2 cellular contexts compared by ENCODE assay signal in the genomic region with DNA sequence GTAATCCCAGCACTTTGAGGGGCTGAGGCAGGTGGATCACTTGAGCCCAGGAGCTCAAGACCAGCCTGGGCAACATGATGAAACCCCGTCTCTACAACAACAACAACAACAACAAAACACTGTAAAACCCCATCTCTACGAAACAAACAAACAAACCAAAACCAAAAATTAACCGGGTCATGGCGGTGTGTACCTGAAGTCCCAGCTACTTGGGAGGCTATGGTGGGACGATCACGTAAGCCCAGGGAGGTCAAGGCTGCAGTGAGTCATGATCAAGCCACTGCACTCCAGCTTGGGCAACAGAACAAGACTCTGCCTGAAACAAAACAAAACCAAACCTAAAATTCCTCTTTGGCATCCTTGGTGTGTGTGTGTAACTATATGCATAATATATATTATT.
TF ChIP-seq lines count a peak whose summit lies in the region.

No MANE protein-coding gene starts in this region.

TF ChIP-seq in HEK293, 187 proteins besides CTCF, POLR2A, EP300 and RAD21:
- TF ChIP-seq GLIS1 (tag by site-specific recombination; IDR thresholded peaks at IDR 0.05) = peak; percentile 61
- no peak for TF ChIP-seq GFI1B (tag by site-specific recombination; IDR thresholded peaks at IDR 0.05)
- TF ChIP-seq, protein P1, sequence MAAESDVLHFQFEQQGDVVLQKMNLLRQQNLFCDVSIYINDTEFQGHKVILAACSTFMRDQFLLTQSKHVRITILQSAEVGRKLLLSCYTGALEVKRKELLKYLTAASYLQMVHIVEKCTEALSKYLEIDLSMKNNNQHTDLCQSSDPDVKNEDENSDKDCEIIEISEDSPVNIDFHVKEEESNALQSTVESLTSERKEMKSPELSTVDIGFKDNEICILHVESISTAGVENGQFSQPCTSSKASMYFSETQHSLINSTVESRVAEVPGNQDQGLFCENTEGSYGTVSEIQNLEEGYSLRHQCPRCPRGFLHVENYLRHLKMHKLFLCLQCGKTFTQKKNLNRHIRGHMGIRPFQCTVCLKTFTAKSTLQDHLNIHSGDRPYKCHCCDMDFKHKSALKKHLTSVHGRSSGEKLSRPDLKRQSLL (tag by site-specific recombination; IDR thresholded peaks at IDR 0.05) = no peak

TF ChIP-seq in H1, 55 proteins besides CTCF, POLR2A, EP300 and RAD21:
- TF ChIP-seq MAFK (IDR thresholded peaks at IDR 0.05; ENCODE audit: low read depth, low read length) = no peak
- TF ChIP-seq HDAC2 (IDR thresholded peaks at IDR 0.05; ENCODE audit: borderline replicate concordance in 1 of 2, low read depth in 2 of 2, low read length in 2 of 2) = no peak
- no peak for TF ChIP-seq CHD2 (IDR thresholded peaks at IDR 0.05; ENCODE audit: low read length)
- TF ChIP-seq SP1 (IDR thresholded peaks at IDR 0.05; ENCODE audit: low read depth, low read length) = no peak
- no peak for TF ChIP-seq PHF8 (conservative IDR thresholded peaks at IDR 0.05; ENCODE audit: low read depth, low read length)
- TF ChIP-seq TEAD4 (IDR thresholded peaks at IDR 0.05; ENCODE audit: low read depth, low read length) = no peak
- TF ChIP-seq POLR2AphosphoS5 (IDR thresholded peaks at IDR 0.05; ENCODE audit: low read depth, low read length) = no peak
- TF ChIP-seq, protein P2, sequence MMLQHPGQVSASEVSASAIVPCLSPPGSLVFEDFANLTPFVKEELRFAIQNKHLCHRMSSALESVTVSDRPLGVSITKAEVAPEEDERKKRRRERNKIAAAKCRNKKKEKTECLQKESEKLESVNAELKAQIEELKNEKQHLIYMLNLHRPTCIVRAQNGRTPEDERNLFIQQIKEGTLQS (IDR thresholded peaks at IDR 0.05; ENCODE audit: insufficient read depth, low read depth, low read length) = no peak
TF ChIP-seq in H1: peak in this region for 0.
